In genomic region chr1:145985502-145986439, GRCh38 we compare ENCODE assay signal across 9 cellular contexts. TPM values are rescaled to one million over a fixed set of nuclear protein-coding genes. Genes with fewer than 3 reads are reported as not detected.
A peak's percentile ranks its signal among the peaks of the same experiment; 100 is the strongest.
DNase-seq lines count a peak whose midpoint lies in the region; ATAC-seq and TF ChIP-seq lines count a peak whose summit lies in the region.
"Had no signal": no experiment of that assay in that cellular context is flagged by ENCODE, and none has a peak within 500 bp of the region (broad histone marks: within the 10 kb centered on the region; RNA-seq: fewer than 3 reads in every experiment).

No MANE protein-coding gene starts in this region.

- H3K9ac ChIP-seq in mucosa of stomach (ENCODE audit: low read length) = peak overlapping the region; percentile 26

- no peak for DNase-seq in activated T-cell treated with anti-CD3 and anti-CD28 coated beads, Interleukin-2, amount 50 U/mL, for 24 hours
- no peak for DNase-seq in activated T-cell treated with anti-CD3 and anti-CD28 coated beads for 4 hours
- DNase-seq in RPMI7951 (ENCODE audit: low read depth) = peak; percentile 67
- DNase-seq in GM13976 (ENCODE audit: low spot score) = no peak

- peak overlapping the region; percentile 49 for H3K4me3 Mint-ChIP-seq in activated T-cell treated with anti-CD3 and anti-CD28 coated beads, Interleukin-2, amount 50 U/mL, for 24 hours
- H3K4me3 Mint-ChIP-seq in dendritic cell treated with granulocyte-macrophage colony-stimulating factor and Interleukin-4, amounts not matched to agents 40 ng/mL and 50 ng/mL, for 4 days = peak overlapping the region; percentile 85

- peaks cover 71% of the 10 kb centered on the region for H3K4me1 Mint-ChIP-seq in activated T-cell treated with anti-CD3 and anti-CD28 coated beads, Interleukin-2, amount 50 U/mL, for 24 hours (ENCODE audit: low read depth)
- H3K4me1 Mint-ChIP-seq in dendritic cell treated with granulocyte-macrophage colony-stimulating factor and Interleukin-4, amounts not matched to agents 40 ng/mL and 50 ng/mL, for 4 days (ENCODE audit: low read depth) = peaks cover 48% of the 10 kb centered on the region

- no peaks in the 10 kb centered on the region for H3K36me3 Mint-ChIP-seq in activated T-cell treated with anti-CD3 and anti-CD28 coated beads, Interleukin-2, amount 50 U/mL, for 24 hours (ENCODE audit: low read depth)
- no peaks in the 10 kb centered on the region for H3K36me3 Mint-ChIP-seq in dendritic cell treated with granulocyte-macrophage colony-stimulating factor and Interleukin-4, amounts not matched to agents 40 ng/mL and 50 ng/mL, for 4 days (ENCODE audit: low read depth)

- no peak for TF ChIP-seq CTCF in GM13976 (IDR thresholded peaks at IDR 0.05; ENCODE audit: borderline replicate concordance, control extremely low read depth, extremely low read depth, insufficient read depth, missing control alignments)

- no peak for ATAC-seq in HG03045 (IDR thresholded peaks at IDR 0.05; ENCODE audit: unreplicated experiment)
- ATAC-seq in GM19397 (IDR thresholded peaks at IDR 0.05; ENCODE audit: unreplicated experiment) = no peak

- H3K27me3 ChIP-seq in mucosa of stomach (ENCODE audit: control insufficient read depth, insufficient read depth, low read length) = no peaks in the 10 kb centered on the region

- H3K4me3 ChIP-seq in mucosa of stomach (ENCODE audit: low read length) = no peak overlapping the region

- intact Hi-C loops in dendritic cell treated with granulocyte-macrophage colony-stimulating factor and Interleukin-4, amounts not matched to agents 40 ng/mL and 50 ng/mL, for 4 days (cut with micrococcal nuclease) = loop anchor here (1.0 kb wide), 1 partner anchor 11 kb away; the partner anchor contains the start of gene TXNIP

- in situ Hi-C loops in GM13976 (cut with MboI; ENCODE audit: low sequenced_read_pairs, unreplicated experiment) = no loop called here

- no peaks in the 10 kb centered on the region for H3K36me3 ChIP-seq in mucosa of stomach (ENCODE audit: control insufficient read depth, insufficient read depth, low read length)

- H3K4me1 ChIP-seq in mucosa of stomach (ENCODE audit: control insufficient read depth, insufficient read depth, low read length) = peaks cover 50% of the 10 kb centered on the region

- no peaks in the 10 kb centered on the region for H3K27me3 Mint-ChIP-seq in activated T-cell treated with anti-CD3 and anti-CD28 coated beads, Interleukin-2, amount 50 U/mL, for 24 hours
- no peaks in the 10 kb centered on the region for H3K27me3 Mint-ChIP-seq in dendritic cell treated with granulocyte-macrophage colony-stimulating factor and Interleukin-4, amounts not matched to agents 40 ng/mL and 50 ng/mL, for 4 days

- H3K9me3 ChIP-seq in mucosa of stomach (ENCODE audit: control insufficient read depth, low read length) = no peaks in the 10 kb centered on the region

- H3K9me3 Mint-ChIP-seq in activated T-cell treated with anti-CD3 and anti-CD28 coated beads, Interleukin-2, amount 50 U/mL, for 24 hours = no peaks in the 10 kb centered on the region
- no peaks in the 10 kb centered on the region for H3K9me3 Mint-ChIP-seq in dendritic cell treated with granulocyte-macrophage colony-stimulating factor and Interleukin-4, amounts not matched to agents 40 ng/mL and 50 ng/mL, for 4 days

- H3K27ac Mint-ChIP-seq in activated T-cell treated with anti-CD3 and anti-CD28 coated beads, Interleukin-2, amount 50 U/mL, for 24 hours = peak overlapping the region; percentile 69
- H3K27ac Mint-ChIP-seq in dendritic cell treated with granulocyte-macrophage colony-stimulating factor and Interleukin-4, amounts not matched to agents 40 ng/mL and 50 ng/mL, for 4 days = peak overlapping the region; percentile 95

RNA-seq across cellular contexts. Expression of gene TXNIP, which starts 10.6 kb away (rescaled TPM):
- 18.0 and 21.3 TPM in 2 replicates for total RNA-seq in RPMI7951 (2014; rRNA removed; shearing (Covaris generic))

RNA-seq across cellular contexts. Expression of gene POLR3GL, which starts 21.3 kb away (rescaled TPM):
- 16.5 and 17.1 TPM in 2 replicates for total RNA-seq in RPMI7951 (2014; rRNA removed; shearing (Covaris generic))

RNA-seq across cellular contexts. Expression of gene ANKRD34A, which starts 21.4 kb away (rescaled TPM):
- total RNA-seq in RPMI7951 (2014; rRNA removed; shearing (Covaris generic)) = 1.3 and 2.0 TPM in 2 replicates

RNA-seq across cellular contexts. Expression of gene LIX1L, which starts 28.0 kb away (rescaled TPM):
- total RNA-seq in RPMI7951 (2014; rRNA removed; shearing (Covaris generic)) = 29.7 and 31.3 TPM in 2 replicates

RNA-seq across cellular contexts. Expression of gene HJV, which starts 35.8 kb away (rescaled TPM):
- total RNA-seq in RPMI7951 (2014; rRNA removed; shearing (Covaris generic)) = 0.12 TPM in 1 of 2 replicates, not detected in the other
- total RNA-seq: subcutaneous adipose tissue had no signal
